1 cellular context compared by ENCODE assay signal in genomic region chr11:8201524-8202365, GRCh38.
TF ChIP-seq lines count a peak whose summit lies in the region.

No MANE protein-coding gene starts in this region.

TF ChIP-seq in GM12878, 131 proteins besides CTCF, POLR2A, EP300 and RAD21 (continues in another document):
- TF ChIP-seq IKZF2 (IDR thresholded peaks at IDR 0.05) (peak; percentile 30 to 51; a peak in 1 of 4 replicates), YBX1 (IDR thresholded peaks at IDR 0.05) (no peak), SREBF2 (IDR thresholded peaks at IDR 0.05; ENCODE audit: low read length) (no peak), ZSCAN29 (IDR thresholded peaks at IDR 0.05) (no peak), HDAC2 (IDR thresholded peaks at IDR 0.05) (no peak), RUNX3 (IDR thresholded peaks at IDR 0.05; ENCODE audit: low read length) (peak; percentile 66), ESRRA (IDR thresholded peaks at IDR 0.05; ENCODE audit: low read length) (peak; percentile 72; the same call in 1 of the 2 replicates), SKIL (IDR thresholded peaks at IDR 0.05; ENCODE audit: low read depth, poor library complexity, severe bottlenecking) (no peak), BMI1 (IDR thresholded peaks at IDR 0.05; ENCODE audit: borderline replicate concordance) (no peak), JUNB (IDR thresholded peaks at IDR 0.05) (no peak), HCFC1 (IDR thresholded peaks at IDR 0.05; ENCODE audit: low read length) (no peak), SMAD1 (IDR thresholded peaks at IDR 0.05; ENCODE audit: low read depth, partially characterized antibody) (no peak), SREBF1 (IDR thresholded peaks at IDR 0.05; ENCODE audit: low read length) (no peak), NRF1 (conservative IDR thresholded peaks at IDR 0.05; ENCODE audit: low read depth, low read length) (no peak), E4F1 (IDR thresholded peaks at IDR 0.05; ENCODE audit: borderline replicate concordance, partially characterized antibody) (no peak), ETV6 (conservative IDR thresholded peaks at IDR 0.05 in 1 of 2, IDR thresholded peaks at IDR 0.05 in 1 of 2; ENCODE audit: borderline replicate concordance in 1 of 2, low read depth in 1 of 2) (no peak), ZNF217 (IDR thresholded peaks at IDR 0.05) (no peak), EGR1 (IDR thresholded peaks at IDR 0.05; ENCODE audit: borderline replicate concordance in 1 of 2, low read depth in 2 of 2, low read length in 2 of 2) (no peak), BACH1 (IDR thresholded peaks at IDR 0.05; ENCODE audit: borderline replicate concordance) (no peak), CBFB (IDR thresholded peaks at IDR 0.05; ENCODE audit: low read depth) (no peak), TARDBP (IDR thresholded peaks at IDR 0.05; ENCODE audit: borderline replicate concordance) (no peak), GABPA (IDR thresholded peaks at IDR 0.05; ENCODE audit: low read depth) (no peak), FOS (IDR thresholded peaks at IDR 0.05; ENCODE audit: borderline replicate concordance, extremely low read depth, insufficient read length) (no peak), EZH2 (IDR thresholded peaks at IDR 0.05; ENCODE audit: borderline replicate concordance, control insufficient read depth, low read depth, low read length) (no peak), CREB1 (IDR thresholded peaks at IDR 0.05; ENCODE audit: low read depth) (no peak), TBL1XR1 (IDR thresholded peaks at IDR 0.05; ENCODE audit: low read depth, low read length) (no peak), ZNF687 (IDR thresholded peaks at IDR 0.05) (peak; percentile 81), NFXL1 (IDR thresholded peaks at IDR 0.05; ENCODE audit: borderline replicate concordance) (no peak), LARP7 (IDR thresholded peaks at IDR 0.05) (no peak), JUND (IDR thresholded peaks at IDR 0.05; ENCODE audit: low read depth, low read length) (no peak), PAX8 (IDR thresholded peaks at IDR 0.05) (no peak), NBN (IDR thresholded peaks at IDR 0.05) (no peak), MLLT1 (IDR thresholded peaks at IDR 0.05) (no peak), ATF7 (IDR thresholded peaks at IDR 0.05; ENCODE audit: low read depth) (no peak)
- TF ChIP-seq, protein P1, sequence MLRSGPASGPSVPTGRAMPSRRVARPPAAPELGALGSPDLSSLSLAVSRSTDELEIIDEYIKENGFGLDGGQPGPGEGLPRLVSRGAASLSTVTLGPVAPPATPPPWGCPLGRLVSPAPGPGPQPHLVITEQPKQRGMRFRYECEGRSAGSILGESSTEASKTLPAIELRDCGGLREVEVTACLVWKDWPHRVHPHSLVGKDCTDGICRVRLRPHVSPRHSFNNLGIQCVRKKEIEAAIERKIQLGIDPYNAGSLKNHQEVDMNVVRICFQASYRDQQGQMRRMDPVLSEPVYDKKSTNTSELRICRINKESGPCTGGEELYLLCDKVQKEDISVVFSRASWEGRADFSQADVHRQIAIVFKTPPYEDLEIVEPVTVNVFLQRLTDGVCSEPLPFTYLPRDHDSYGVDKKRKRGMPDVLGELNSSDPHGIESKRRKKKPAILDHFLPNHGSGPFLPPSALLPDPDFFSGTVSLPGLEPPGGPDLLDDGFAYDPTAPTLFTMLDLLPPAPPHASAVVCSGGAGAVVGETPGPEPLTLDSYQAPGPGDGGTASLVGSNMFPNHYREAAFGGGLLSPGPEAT (IDR thresholded peaks at IDR 0.05; ENCODE audit: low read depth), result peak; percentile 94
- TF ChIP-seq, protein P2, sequence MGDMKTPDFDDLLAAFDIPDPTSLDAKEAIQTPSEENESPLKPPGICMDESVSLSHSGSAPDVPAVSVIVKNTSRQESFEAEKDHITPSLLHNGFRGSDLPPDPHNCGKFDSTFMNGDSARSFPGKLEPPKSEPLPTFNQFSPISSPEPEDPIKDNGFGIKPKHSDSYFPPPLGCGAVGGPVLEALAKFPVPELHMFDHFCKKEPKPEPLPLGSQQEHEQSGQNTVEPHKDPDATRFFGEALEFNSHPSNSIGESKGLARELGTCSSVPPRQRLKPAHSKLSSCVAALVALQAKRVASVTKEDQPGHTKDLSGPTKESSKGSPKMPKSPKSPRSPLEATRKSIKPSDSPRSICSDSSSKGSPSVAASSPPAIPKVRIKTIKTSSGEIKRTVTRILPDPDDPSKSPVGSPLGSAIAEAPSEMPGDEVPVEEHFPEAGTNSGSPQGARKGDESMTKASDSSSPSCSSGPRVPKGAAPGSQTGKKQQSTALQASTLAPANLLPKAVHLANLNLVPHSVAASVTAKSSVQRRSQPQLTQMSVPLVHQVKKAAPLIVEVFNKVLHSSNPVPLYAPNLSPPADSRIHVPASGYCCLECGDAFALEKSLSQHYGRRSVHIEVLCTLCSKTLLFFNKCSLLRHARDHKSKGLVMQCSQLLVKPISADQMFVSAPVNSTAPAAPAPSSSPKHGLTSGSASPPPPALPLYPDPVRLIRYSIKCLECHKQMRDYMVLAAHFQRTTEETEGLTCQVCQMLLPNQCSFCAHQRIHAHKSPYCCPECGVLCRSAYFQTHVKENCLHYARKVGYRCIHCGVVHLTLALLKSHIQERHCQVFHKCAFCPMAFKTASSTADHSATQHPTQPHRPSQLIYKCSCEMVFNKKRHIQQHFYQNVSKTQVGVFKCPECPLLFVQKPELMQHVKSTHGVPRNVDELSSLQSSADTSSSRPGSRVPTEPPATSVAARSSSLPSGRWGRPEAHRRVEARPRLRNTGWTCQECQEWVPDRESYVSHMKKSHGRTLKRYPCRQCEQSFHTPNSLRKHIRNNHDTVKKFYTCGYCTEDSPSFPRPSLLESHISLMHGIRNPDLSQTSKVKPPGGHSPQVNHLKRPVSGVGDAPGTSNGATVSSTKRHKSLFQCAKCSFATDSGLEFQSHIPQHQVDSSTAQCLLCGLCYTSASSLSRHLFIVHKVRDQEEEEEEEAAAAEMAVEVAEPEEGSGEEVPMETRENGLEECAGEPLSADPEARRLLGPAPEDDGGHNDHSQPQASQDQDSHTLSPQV (IDR thresholded peaks at IDR 0.05), result no peak
- TF ChIP-seq, protein P3, sequence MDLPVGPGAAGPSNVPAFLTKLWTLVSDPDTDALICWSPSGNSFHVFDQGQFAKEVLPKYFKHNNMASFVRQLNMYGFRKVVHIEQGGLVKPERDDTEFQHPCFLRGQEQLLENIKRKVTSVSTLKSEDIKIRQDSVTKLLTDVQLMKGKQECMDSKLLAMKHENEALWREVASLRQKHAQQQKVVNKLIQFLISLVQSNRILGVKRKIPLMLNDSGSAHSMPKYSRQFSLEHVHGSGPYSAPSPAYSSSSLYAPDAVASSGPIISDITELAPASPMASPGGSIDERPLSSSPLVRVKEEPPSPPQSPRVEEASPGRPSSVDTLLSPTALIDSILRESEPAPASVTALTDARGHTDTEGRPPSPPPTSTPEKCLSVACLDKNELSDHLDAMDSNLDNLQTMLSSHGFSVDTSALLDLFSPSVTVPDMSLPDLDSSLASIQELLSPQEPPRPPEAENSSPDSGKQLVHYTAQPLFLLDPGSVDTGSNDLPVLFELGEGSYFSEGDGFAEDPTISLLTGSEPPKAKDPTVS (IDR thresholded peaks at IDR 0.05; ENCODE audit: low read depth, low read length), result no peak
- TF ChIP-seq, protein P4, sequence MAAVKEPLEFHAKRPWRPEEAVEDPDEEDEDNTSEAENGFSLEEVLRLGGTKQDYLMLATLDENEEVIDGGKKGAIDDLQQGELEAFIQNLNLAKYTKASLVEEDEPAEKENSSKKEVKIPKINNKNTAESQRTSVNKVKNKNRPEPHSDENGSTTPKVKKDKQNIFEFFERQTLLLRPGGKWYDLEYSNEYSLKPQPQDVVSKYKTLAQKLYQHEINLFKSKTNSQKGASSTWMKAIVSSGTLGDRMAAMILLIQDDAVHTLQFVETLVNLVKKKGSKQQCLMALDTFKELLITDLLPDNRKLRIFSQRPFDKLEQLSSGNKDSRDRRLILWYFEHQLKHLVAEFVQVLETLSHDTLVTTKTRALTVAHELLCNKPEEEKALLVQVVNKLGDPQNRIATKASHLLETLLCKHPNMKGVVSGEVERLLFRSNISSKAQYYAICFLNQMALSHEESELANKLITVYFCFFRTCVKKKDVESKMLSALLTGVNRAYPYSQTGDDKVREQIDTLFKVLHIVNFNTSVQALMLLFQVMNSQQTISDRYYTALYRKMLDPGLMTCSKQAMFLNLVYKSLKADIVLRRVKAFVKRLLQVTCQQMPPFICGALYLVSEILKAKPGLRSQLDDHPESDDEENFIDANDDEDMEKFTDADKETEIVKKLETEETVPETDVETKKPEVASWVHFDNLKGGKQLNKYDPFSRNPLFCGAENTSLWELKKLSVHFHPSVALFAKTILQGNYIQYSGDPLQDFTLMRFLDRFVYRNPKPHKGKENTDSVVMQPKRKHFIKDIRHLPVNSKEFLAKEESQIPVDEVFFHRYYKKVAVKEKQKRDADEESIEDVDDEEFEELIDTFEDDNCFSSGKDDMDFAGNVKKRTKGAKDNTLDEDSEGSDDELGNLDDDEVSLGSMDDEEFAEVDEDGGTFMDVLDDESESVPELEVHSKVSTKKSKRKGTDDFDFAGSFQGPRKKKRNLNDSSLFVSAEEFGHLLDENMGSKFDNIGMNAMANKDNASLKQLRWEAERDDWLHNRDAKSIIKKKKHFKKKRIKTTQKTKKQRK (IDR thresholded peaks at IDR 0.05; ENCODE audit: low read depth, low read length), result no peak
- TF ChIP-seq, protein P5, sequence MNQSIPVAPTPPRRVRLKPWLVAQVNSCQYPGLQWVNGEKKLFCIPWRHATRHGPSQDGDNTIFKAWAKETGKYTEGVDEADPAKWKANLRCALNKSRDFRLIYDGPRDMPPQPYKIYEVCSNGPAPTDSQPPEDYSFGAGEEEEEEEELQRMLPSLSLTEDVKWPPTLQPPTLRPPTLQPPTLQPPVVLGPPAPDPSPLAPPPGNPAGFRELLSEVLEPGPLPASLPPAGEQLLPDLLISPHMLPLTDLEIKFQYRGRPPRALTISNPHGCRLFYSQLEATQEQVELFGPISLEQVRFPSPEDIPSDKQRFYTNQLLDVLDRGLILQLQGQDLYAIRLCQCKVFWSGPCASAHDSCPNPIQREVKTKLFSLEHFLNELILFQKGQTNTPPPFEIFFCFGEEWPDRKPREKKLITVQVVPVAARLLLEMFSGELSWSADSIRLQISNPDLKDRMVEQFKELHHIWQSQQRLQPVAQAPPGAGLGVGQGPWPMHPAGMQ (IDR thresholded peaks at IDR 0.05; ENCODE audit: borderline replicate concordance), result no peak
